In the genomic region with DNA sequence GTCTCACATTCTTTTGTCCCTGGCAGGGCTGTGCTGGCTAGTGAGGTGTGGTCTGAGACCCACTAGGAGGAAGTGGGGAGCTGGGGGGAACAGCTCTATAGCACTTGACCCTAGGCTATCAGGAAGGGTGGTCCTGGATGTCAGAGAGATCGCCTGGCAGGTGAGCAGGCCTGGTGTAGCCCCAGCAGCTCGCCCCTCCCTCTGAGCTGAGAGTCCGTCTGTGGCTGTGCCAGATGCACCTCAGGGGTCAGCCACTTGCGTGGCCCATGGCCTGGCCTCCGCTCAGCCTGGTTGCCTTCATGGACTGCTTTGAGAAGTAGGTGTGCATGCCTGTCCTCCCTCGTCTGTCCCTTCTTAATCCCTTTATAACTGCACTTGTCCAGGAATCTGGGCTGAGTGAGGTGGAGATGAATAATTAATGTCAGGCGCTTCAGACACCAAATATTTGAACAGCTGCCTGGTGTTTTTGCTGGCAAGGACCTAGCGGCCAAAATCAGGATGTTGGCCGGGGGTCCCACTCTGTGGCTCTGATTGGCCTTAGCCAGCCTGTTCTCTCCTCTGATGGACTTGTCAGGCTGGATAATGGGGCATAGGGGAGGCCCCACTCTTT, we compare ENCODE assay signal across 18 cellular contexts. TPM values are rescaled to one million over a fixed set of nuclear protein-coding genes. Genes with fewer than 3 reads are reported as not detected.
DNase-seq lines count a peak whose midpoint lies in the region; ATAC-seq, FAIRE-seq and TF ChIP-seq lines count a peak whose summit lies in the region.
"Had no signal": no experiment of that assay in that cellular context is flagged by ENCODE, and none has a peak within 500 bp of the region (broad histone marks: within the 10 kb centered on the region; RNA-seq: fewer than 3 reads in every experiment).

No MANE protein-coding gene starts in this region.

- no peak for FAIRE-seq in GM12892 (lab: Jason Lieb, UNC)
- FAIRE-seq in GM12891 (lab: Jason Lieb, UNC) = no peak
- FAIRE-seq: small intestine had no signal

- H3K27ac ChIP-seq in WERI-Rb-1 (peak overlapping the region; percentile 97), lower lobe of right lung (no peak overlapping the region)

- H3K4me3 ChIP-seq in WERI-Rb-1 (ENCODE audit: low read depth, low read length) = no peak overlapping the region
- H3K4me3 ChIP-seq in lower lobe of right lung = no peak overlapping the region

- no peak overlapping the region for H3K4me3 Mint-ChIP-seq in memory B cell
- H3K4me3 Mint-ChIP-seq: dendritic cell treated with granulocyte-macrophage colony-stimulating factor and Interleukin-4, amounts not matched to agents 40 ng/mL and 50 ng/mL, for 4 days; H9; IgD-negative memory B cell; naive thymus-derived CD4-positive, alpha-beta T cell had no signal

- peaks cover 6% of the 10 kb centered on the region for H3K4me1 Mint-ChIP-seq in memory B cell
- H3K4me1 Mint-ChIP-seq: IgD-negative memory B cell had no signal

- ATAC-seq in memory B cell (ENCODE audit: low read depth) = no peak
- no peak for ATAC-seq in GM21737 (IDR thresholded peaks at IDR 0.05; ENCODE audit: unreplicated experiment)
- ATAC-seq in lower lobe of right lung = no peak
- ATAC-seq: naive thymus-derived CD4-positive, alpha-beta T cell had no signal

- H3K36me3 Mint-ChIP-seq in memory B cell = peaks cover 34% of the 10 kb centered on the region
- H3K36me3 Mint-ChIP-seq: IgD-negative memory B cell had no signal

- peak; percentile 6; the same call in 1 of the 2 replicates for TF ChIP-seq POLR2A in GM12892 (IDR thresholded peaks at IDR 0.05; ENCODE audit: low read depth, low read length)
- no peak for TF ChIP-seq POLR2A in GM12891 (IDR thresholded peaks at IDR 0.05; ENCODE audit: low read depth, low read length)

- H3K36me3 ChIP-seq in WERI-Rb-1 = peaks cover 86% of the 10 kb centered on the region
- peaks cover 100% of the 10 kb centered on the region for H3K36me3 ChIP-seq in lower lobe of right lung

- intact Hi-C loops in lower lobe of right lung (cut with DNase I) = no loop called here

- DNase-seq in COLO668 (lab: John Stamatoyannopoulos, UW; ENCODE audit: unreplicated experiment) (peak; percentile 82), GM12892 (ENCODE audit: insufficient read length) (no peak), WERI-Rb-1 (no peak), memory B cell (ENCODE audit: low spot score in 2 of 2) (no peak), GM12891 (ENCODE audit: insufficient read length, low spot score) (no peak), lower lobe of right lung (no peak)
- DNase-seq in stimulated activated CD8-positive, alpha-beta memory T cell treated with anti-CD3 and anti-CD28 coated beads, Interleukin-4, amount 100 ng/mL, for 48 hours = no peak
- DNase-seq: activated CD4-positive, alpha-beta T cell treated with anti-CD3 and anti-CD28 coated beads for 4 hours; activated T-cell treated with anti-CD3 and anti-CD28 coated beads, Interleukin-2, amount 50 U/mL, for 48 hours; DND-41; H9; naive thymus-derived CD4-positive, alpha-beta T cell; NCI-H1048; NCI-H526; small intestine had no signal

- no peaks in the 10 kb centered on the region for H3K4me1 ChIP-seq in lower lobe of right lung

- no peaks in the 10 kb centered on the region for H3K9me3 Mint-ChIP-seq in memory B cell
- H3K9me3 Mint-ChIP-seq: dendritic cell treated with granulocyte-macrophage colony-stimulating factor and Interleukin-4, amounts not matched to agents 40 ng/mL and 50 ng/mL, for 4 days; H9; IgD-negative memory B cell had no signal

- TF ChIP-seq CTCF in WERI-Rb-1 (IDR thresholded peaks at IDR 0.05; ENCODE audit: low read depth, low read length) (no peak), lower lobe of right lung (IDR thresholded peaks at IDR 0.05) (no peak)

- H3K27me3 ChIP-seq in WERI-Rb-1 (ENCODE audit: insufficient read depth, low read depth, severe bottlenecking) (no peaks in the 10 kb centered on the region), lower lobe of right lung (ENCODE audit: low read depth) (no peaks in the 10 kb centered on the region)

- H3K27me3 Mint-ChIP-seq in memory B cell = no peaks in the 10 kb centered on the region
- H3K27me3 Mint-ChIP-seq: dendritic cell treated with granulocyte-macrophage colony-stimulating factor and Interleukin-4, amounts not matched to agents 40 ng/mL and 50 ng/mL, for 4 days; IgD-negative memory B cell; naive thymus-derived CD4-positive, alpha-beta T cell had no signal

- H3K27ac Mint-ChIP-seq in memory B cell = peak overlapping the region; percentile 12
- H3K27ac Mint-ChIP-seq: dendritic cell treated with granulocyte-macrophage colony-stimulating factor and Interleukin-4, amounts not matched to agents 40 ng/mL and 50 ng/mL, for 4 days had no signal

- H3K9me3 ChIP-seq in WERI-Rb-1 (ENCODE audit: severe bottlenecking) (no peaks in the 10 kb centered on the region), lower lobe of right lung (no peaks in the 10 kb centered on the region)

TF ChIP-seq in GM12891, 5 proteins besides CTCF, POLR2A, EP300 and RAD21:
- no peak; the same call in 1 of the 2 replicates for TF ChIP-seq POLR2AphosphoS5 (IDR thresholded peaks at IDR 0.05; ENCODE audit: low read depth, low read length)
- TF ChIP-seq SPI1 (IDR thresholded peaks at IDR 0.05; ENCODE audit: low read depth, low read length) = no peak
- no peak for TF ChIP-seq PAX5 (IDR thresholded peaks at IDR 0.05; ENCODE audit: insufficient read depth, low read length, severe bottlenecking)
- no peak for TF ChIP-seq POU2F2 (IDR thresholded peaks at IDR 0.05; ENCODE audit: low read depth, low read length)
- TF ChIP-seq TAF1 (IDR thresholded peaks at IDR 0.05; ENCODE audit: low read depth, low read length) = no peak
TF ChIP-seq in GM12891: peak in this region for 0.

RNA-seq across cellular contexts. Expression of gene TMEM53, which starts 30.5 kb away (rescaled TPM):
- polyA plus RNA-seq in GM12892 (2012; ENCODE audit: missing spikeins) = 9.0 TPM
- polyA plus RNA-seq in GM12891 (2012; ENCODE audit: low read depth, missing spikeins) = 9.4 TPM
- total RNA-seq in lower lobe of right lung = 22.6 TPM

RNA-seq across cellular contexts. Expression of gene ARMH1, which starts 30.7 kb away (rescaled TPM):
- polyA plus RNA-seq in GM12892 (2012; ENCODE audit: missing spikeins) = 4.3 TPM
- 41.9 TPM for polyA plus RNA-seq in GM12891 (2012; ENCODE audit: low read depth, missing spikeins)
- total RNA-seq in lower lobe of right lung = 14.5 TPM
